Comparison of ENCODE assay signal across 13 cellular contexts in the genomic region with DNA sequence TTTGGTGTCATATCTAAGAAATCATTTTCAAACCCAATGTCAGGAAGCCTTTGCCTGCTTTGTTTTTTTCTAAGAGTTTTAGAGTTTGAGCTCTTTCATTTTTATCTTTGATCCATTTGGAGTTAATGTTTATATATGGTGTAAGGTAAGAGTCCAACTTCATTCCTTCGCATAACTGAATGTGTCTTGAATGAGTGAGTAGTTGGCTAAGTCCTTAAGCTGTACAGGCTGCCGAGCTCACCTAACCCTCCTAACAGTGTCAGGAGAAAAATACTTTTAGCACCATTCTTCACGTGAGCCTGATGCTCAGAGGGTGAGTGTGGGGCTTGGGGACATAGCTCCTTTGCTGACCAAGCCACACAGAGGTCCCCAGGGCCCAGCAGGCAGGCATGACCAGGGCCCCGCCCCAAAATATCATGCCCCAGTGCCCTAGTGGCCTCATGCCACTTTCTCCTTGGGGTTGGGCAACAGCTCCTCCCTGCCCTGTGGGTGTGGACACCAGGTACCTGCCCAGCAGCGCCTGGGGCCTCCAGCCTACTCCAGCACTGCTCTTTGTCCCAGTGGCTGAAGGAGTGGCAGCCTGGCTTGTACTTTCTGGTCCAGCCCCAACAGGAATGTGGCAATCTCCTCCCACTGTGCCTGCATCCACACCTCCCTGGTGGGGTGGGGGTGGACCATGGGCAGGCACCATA. TPM values are rescaled to one million over a fixed set of nuclear protein-coding genes. Genes with fewer than 3 reads are reported as not detected.
DNase-seq lines count a peak whose midpoint lies in the region; ATAC-seq, FAIRE-seq and TF ChIP-seq lines count a peak whose summit lies in the region.
"Had no signal": no experiment of that assay in that cellular context is flagged by ENCODE, and none has a peak within 500 bp of the region (broad histone marks: within the 10 kb centered on the region; RNA-seq: fewer than 3 reads in every experiment).

No MANE protein-coding gene starts in this region.

- peaks cover 0 to 32% (median 10%) of the 10 kb centered on the region in 11 experiments; a peak in 11 of 22 replicates for H3K36me3 ChIP-seq in BLaER1 treated with 17β-estradiol and CSF1 and Interleukin-3, amounts not matched to agents 10 nM and 100 nM
- H3K36me3 ChIP-seq in K562 (ENCODE audit: control insufficient read depth, insufficient read depth, low read length) (peaks cover 42% of the 10 kb centered on the region; the same call in 2 of the 3 replicates), trophoblast cell (ENCODE audit: control insufficient read depth in 1 of 2, insufficient read depth in 2 of 2, low read length in 2 of 2) (no peaks in the 10 kb centered on the region)

- H4K91ac ChIP-seq in trophoblast cell (ENCODE audit: low read depth, low read length) = no peak overlapping the region

- no peak overlapping the region for H3K14ac ChIP-seq in trophoblast cell (ENCODE audit: low read length)

- no peak overlapping the region for H2BK12ac ChIP-seq in trophoblast cell (ENCODE audit: low read length)

- H4K8ac ChIP-seq in trophoblast cell (ENCODE audit: low read depth, low read length) = no peak overlapping the region

- no peak for TF ChIP-seq RAD21 in K562 (CRISPR knock-in tag; conservative IDR thresholded peaks at IDR 0.05 in 1 of 2, IDR thresholded peaks at IDR 0.05 in 1 of 2)

- H3K4me1 ChIP-seq in BLaER1 treated with 17β-estradiol and CSF1 and Interleukin-3, amounts not matched to agents 10 nM and 100 nM = peaks cover 11 to 70% (median 39%) of the 10 kb centered on the region in 10 experiments
- H3K4me1 ChIP-seq in K562 (replicated peaks in 1 of 2; ENCODE audit: control insufficient read depth in 2 of 2, insufficient read depth in 2 of 2, low read length in 2 of 2) (peaks cover 20% of the 10 kb centered on the region in 2 experiments; a peak in 4 of 5 replicates), trophoblast cell (ENCODE audit: control insufficient read depth in 1 of 2, insufficient read depth in 2 of 2, low read length in 2 of 2) (peaks cover 0 to 6% of the 10 kb centered on the region in 2 experiments)

- in situ Hi-C loops in K562 (cut with MboI) = no loop called here

- no peak for TF ChIP-seq CTCF in K562 (IDR thresholded peaks at IDR 0.05 in 2 of 3, conservative IDR thresholded peaks at IDR 0.05 in 1 of 3; ENCODE audit: insufficient read depth in 2 of 3, low read depth in 1 of 3, low read length in 3 of 3)

- H3K9me1 ChIP-seq in K562 (ENCODE audit: control insufficient read depth, insufficient read depth, low read length) = peaks cover 8% of the 10 kb centered on the region

- peak overlapping the region in 2 of 11 experiments; percentile 18 to 38; a peak in 2 of 22 replicates for H3K9ac ChIP-seq in BLaER1 treated with 17β-estradiol and CSF1 and Interleukin-3, amounts not matched to agents 10 nM and 100 nM
- H3K9ac ChIP-seq in K562 (ENCODE audit: insufficient read depth in 1 of 2, low read depth in 2 of 2, low read length in 2 of 2) (peak overlapping the region in 1 of 2 experiments; percentile 84; a peak in 2 of 4 replicates), trophoblast cell (ENCODE audit: low read length) (no peak overlapping the region)

- H2AFZ ChIP-seq in K562 (ENCODE audit: low read depth, low read length) (no peak overlapping the region), trophoblast cell (ENCODE audit: insufficient read depth, low read length, poor library complexity) (no peak overlapping the region)

- no peak overlapping the region for H4K12ac ChIP-seq in trophoblast cell (ENCODE audit: low read depth, low read length)

- DNase-seq in K562 (ENCODE audit: extremely low read depth in 1 of 4, low spot score in 3 of 4) = no peak
- DNase-seq in iPS-NIHi11 (ENCODE audit: low spot score) = peak; percentile 65
- peak; percentile 57 to 62 for DNase-seq in trophoblast cell
- DNase-seq in stimulated activated CD4-positive, alpha-beta T cell treated with anti-CD3 and anti-CD28 coated beads, Interleukin-2, amount 100 ng/mL, for 48 hours = no peak
- DNase-seq in NCI-H1105 treated with DMSO at 0.1 percent for 48 hours (lab: John Stamatoyannopoulos, UW) = no peak
- DNase-seq in NCI-H226 = no peak
- DNase-seq: cortex of kidney, DND-41, NCI-H2081, nephron progenitor cell had no signal

- H2BK120ac ChIP-seq in trophoblast cell (ENCODE audit: insufficient read depth, low read length, poor library complexity) = no peak overlapping the region

- WGBS in K562 (ENCODE audit: insufficient coverage, low coverage, missing lambda C conversion rate) = 83% methylated on average over 5 of the region's 5 CpGs
- WGBS in trophoblast cell (ENCODE audit: extremely low coverage, insufficient coverage, insufficient read length) = no CpG with 5 or more reads among the region's 5 CpGs

- H2BK5ac ChIP-seq in trophoblast cell (ENCODE audit: low read depth, low read length, poor library complexity) = no peak overlapping the region

- no peak overlapping the region for H2AK5ac ChIP-seq in trophoblast cell (ENCODE audit: low read length)

- no peaks in the 10 kb centered on the region for H3K27me3 ChIP-seq in BLaER1 treated with 17β-estradiol and CSF1 and Interleukin-3, amounts not matched to agents 10 nM and 100 nM
- H3K27me3 ChIP-seq in K562 (ENCODE audit: control insufficient read depth in 2 of 2, insufficient read depth in 2 of 2, low read length in 2 of 2) = no peaks in the 10 kb centered on the region
- no peaks in the 10 kb centered on the region for H3K27me3 ChIP-seq in trophoblast cell (ENCODE audit: insufficient read depth, low read length)

- H3K18ac ChIP-seq in trophoblast cell (ENCODE audit: low read length) = no peak overlapping the region

- TF ChIP-seq POLR2A in K562 (conservative IDR thresholded peaks at IDR 0.05) = no peak

- H3K79me1 ChIP-seq in trophoblast cell (ENCODE audit: low read length) = no peaks in the 10 kb centered on the region

- CTCF ChIA-PET in K562 (lab: Yijun Ruan, JAX; ENCODE audit: low intra/inter-chr PET ratio) = no interaction called here

- intact Hi-C loops in K562 (cut with micrococcal nuclease) = no loop called here

- no TSS peak for BruUV-seq in K562 (replicated peaks; lab: Mats Ljungman, UMichigan)

- peak overlapping the region; percentile 26 to 52 (median 36); a peak in 18 of 22 replicates for H3K4me2 ChIP-seq in BLaER1 treated with 17β-estradiol and CSF1 and Interleukin-3, amounts not matched to agents 10 nM and 100 nM
- H3K4me2 ChIP-seq in K562 (ENCODE audit: insufficient read depth, low read length) = no peak overlapping the region
- H3K4me2 ChIP-seq in trophoblast cell (ENCODE audit: low read length) = no peak overlapping the region

- ATAC-seq in K562 = no peak
- ATAC-seq in GM21526 (IDR thresholded peaks at IDR 0.05; ENCODE audit: low FRiP score, unreplicated experiment) = no peak

- H3K79me2 ChIP-seq in K562 (ENCODE audit: control insufficient read depth, insufficient read depth, low read length) (peaks cover 95% of the 10 kb centered on the region), trophoblast cell (ENCODE audit: control insufficient read depth, insufficient read depth, low read length, poor library complexity) (no peaks in the 10 kb centered on the region)

- H3K23ac ChIP-seq in trophoblast cell (ENCODE audit: low read length) = no peak overlapping the region

- H3K9me3 ChIP-seq in BLaER1 treated with 17β-estradiol and CSF1 and Interleukin-3, amounts not matched to agents 10 nM and 100 nM (replicated peaks in 1 of 11) = no peaks in the 10 kb centered on the region
- no peaks in the 10 kb centered on the region for H3K9me3 ChIP-seq in K562 (replicated peaks; ENCODE audit: control insufficient read depth, insufficient read depth, low read depth, low read length)
- peaks cover 5% of the 10 kb centered on the region for H3K9me3 ChIP-seq in trophoblast cell (ENCODE audit: insufficient read depth, low read depth, low read length)

- TF ChIP-seq EP300 in K562 (IDR thresholded peaks at IDR 0.05; ENCODE audit: low read length) = no peak

- peaks cover 89 to 100% (median 100%) of the 10 kb centered on the region in 11 experiments; a peak in 21 of 22 replicates for H4K20me1 ChIP-seq in BLaER1 treated with 17β-estradiol and CSF1 and Interleukin-3, amounts not matched to agents 10 nM and 100 nM
- H4K20me1 ChIP-seq in K562 (replicated peaks; ENCODE audit: control insufficient read depth, insufficient read depth, low read length) = peaks cover 53% of the 10 kb centered on the region

- POLR2A ChIA-PET in K562 (lab: Yijun Ruan, JAX) = interaction anchor here (0.6 to 1.9 kb wide), 2 partner anchors 8 to 388 kb away, joined by 3 to 4 read pairs; no protein-coding TSS in a partner anchor

- H3K27ac ChIP-seq in BLaER1 treated with 17β-estradiol and CSF1 and Interleukin-3, amounts not matched to agents 10 nM and 100 nM = peak overlapping the region in 5 of 11 experiments; percentile 4 to 33 (median 17); a peak in 4 of 22 replicates
- H3K27ac ChIP-seq in K562 (ENCODE audit: extremely low read depth, low read depth, low read length) = no peak overlapping the region; the same call in 2 of the 3 replicates
- no peak overlapping the region for H3K27ac ChIP-seq in trophoblast cell (ENCODE audit: low read depth, low read length)

- FAIRE-seq in K562 (lab: Jason Lieb, UNC) = no peak
- FAIRE-seq: HTR-8/SVneo had no signal

- no peak overlapping the region for H3K4ac ChIP-seq in trophoblast cell (ENCODE audit: low read depth, low read length)

- no peak overlapping the region for H3K4me3 ChIP-seq in BLaER1 treated with 17β-estradiol and CSF1 and Interleukin-3, amounts not matched to agents 10 nM and 100 nM
- H3K4me3 ChIP-seq in K562 (no peak overlapping the region), trophoblast cell (ENCODE audit: low read depth, low read length) (peak overlapping the region; percentile 45)

TF ChIP-seq in K562, 482 proteins besides CTCF, POLR2A, EP300 and RAD21 (continues in another document):
- no peak for TF ChIP-seq GATAD2B (IDR thresholded peaks at IDR 0.05; ENCODE audit: borderline replicate concordance)

RNA-seq across cellular contexts. Expression of a gene that starts 17.2 kb away (rescaled TPM):
- 34.1 and 39.8 TPM in 2 replicates for total RNA-seq in K562 (2011; cell fraction: chromatin; rRNA removed; ENCODE audit: low replicate concordance)
- total RNA-seq in K562 (2011; cell fraction: nucleolus; rRNA removed) = 20.5 and 21.1 TPM in 2 replicates
- 24.4 and 30.4 TPM in 2 replicates for total RNA-seq in K562 (2011; cell fraction: nucleoplasm; rRNA removed)
- total RNA-seq in K562 (2014; rRNA removed) (8.6 and 10.9 TPM in 2 replicates), K562 (2014; rRNA removed; fragmentation: Illumina TruSeq; extraction: Trizol) (7.1 TPM in 2 replicates), K562 (2015; rRNA removed; fragmentation: Illumina TruSeq; extraction: Trizol) (7.3 and 8.1 TPM in 2 replicates), K562 (2021) (23.3 and 29.0 TPM in 2 replicates)
- polyA plus RNA-seq in K562 (2011; rRNA removed) (2.8 and 3.0 TPM in 2 replicates), K562 (2014; fragmentation: Illumina TruSeq; extraction: Trizol) (11.6 and 11.7 TPM in 2 replicates), K562 (2014; fragmentation: Nextera tagmentation; extraction: Ambion mirVana) (1 to 10 TPM; 2.5 to 6.3 TPM), K562 (2014; rRNA removed) (8.7 and 8.8 TPM in 2 replicates)
- polyA plus RNA-seq in K562 (2011; cell fraction: cytosol; rRNA removed) = 2.2 and 2.6 TPM in 2 replicates
- 13.0 and 17.4 TPM in 2 replicates for polyA plus RNA-seq in K562 (2011; cell fraction: nucleus; rRNA removed)
- polyA plus RNA-seq in K562 (2012) = 6.4 and 8.1 TPM in 2 replicates
- 7.3 and 7.7 TPM in 2 replicates for polyA minus RNA-seq in K562 (2011; rRNA and poly(A)+ RNA removed)
- polyA minus RNA-seq in K562 (2011; cell fraction: cytosol; rRNA and poly(A)+ RNA removed) = 8.8 and 11.6 TPM in 2 replicates
- polyA minus RNA-seq in K562 (2011; cell fraction: nucleus; rRNA and poly(A)+ RNA removed) = 9.4 and 10.8 TPM in 2 replicates
- polyA plus RNA-seq in trophoblast cell (2013) = 1.1 and 1.2 TPM in 2 replicates

Comparison
In these comparisons a context has a peak if more than half of its experiments do, and no peak if none do; other contexts are left out.
1. H3K4me2 ChIP-seq: peak in BLaER1 treated with 17β-estradiol and CSF1 and Interleukin-3, amounts not matched to agents 10 nM and 100 nM (11 of 11); none in K562 (single experiment) and trophoblast cell (single experiment).
2. DNase-seq: peak in iPS-NIHi11 (single experiment) and trophoblast cell (2 of 2); none in K562 (0 of 4), stimulated activated CD4-positive, alpha-beta T cell treated with anti-CD3 and anti-CD28 coated beads, Interleukin-2, amount 100 ng/mL, for 48 hours (0 of 2), NCI-H1105 treated with DMSO at 0.1 percent for 48 hours (single experiment) and NCI-H226 (single experiment).